In genomic region chr11:31870609-31871309, GRCh38 we compare ENCODE assay signal across 9 cellular contexts. TPM values are rescaled to one million over a fixed set of nuclear protein-coding genes. Genes with fewer than 3 reads are reported as not detected.
A peak's percentile ranks its signal among the peaks of the same experiment; 100 is the strongest.
DNase-seq lines count a peak whose midpoint lies in the region; ATAC-seq and TF ChIP-seq lines count a peak whose summit lies in the region.
"Had no signal": no experiment of that assay in that cellular context is flagged by ENCODE, and none has a peak within 500 bp of the region (broad histone marks: within the 10 kb centered on the region; RNA-seq: fewer than 3 reads in every experiment).

No MANE protein-coding gene starts in this region.

- H3K9me2 ChIP-seq in GM23338 (ENCODE audit: insufficient read depth), result peaks cover 4% of the 10 kb centered on the region; the same call in 1 of the 2 replicates

- H3F3A ChIP-seq in GM23338 (replicated peaks; ENCODE audit: low read depth), result no peaks in the 10 kb centered on the region

- H4K20me1 ChIP-seq in GM23338 (replicated peaks; ENCODE audit: insufficient read depth), result no peaks in the 10 kb centered on the region

- H3K9me3 Mint-ChIP-seq in GM23338, result no peaks in the 10 kb centered on the region
- no peaks in the 10 kb centered on the region for H3K9me3 Mint-ChIP-seq in stimulated activated effector memory CD8-positive, alpha-beta T cell treated with anti-CD3 and anti-CD28 coated beads, Interleukin-12 subunit alpha, Interleukin-12 subunit beta, amount 100 ng/mL, for 72 hours

- peaks cover 9% of the 10 kb centered on the region for H3K27me3 Mint-ChIP-seq in GM23338 (ENCODE audit: insufficient read depth, low read depth, poor library complexity)

- H3K4me2 ChIP-seq in GM23338, result peak overlapping the region; percentile 82

- H3K4me3 ChIP-seq in GM23338 (peak overlapping the region; percentile 46), iPS-15b (ENCODE audit: low read depth, low read length) (peak overlapping the region; percentile 28)
- no peak overlapping the region for H3K4me3 ChIP-seq in effector memory CD4-positive, alpha-beta T cell (ENCODE audit: insufficient read depth, low read depth, low read length, poor library complexity, severe bottlenecking)

- H3K36me3 Mint-ChIP-seq in GM23338 (ENCODE audit: low read depth), result no peaks in the 10 kb centered on the region
- H3K36me3 Mint-ChIP-seq in stimulated activated effector memory CD8-positive, alpha-beta T cell treated with anti-CD3 and anti-CD28 coated beads, Interleukin-12 subunit alpha, Interleukin-12 subunit beta, amount 100 ng/mL, for 72 hours, result no peaks in the 10 kb centered on the region

- in situ Hi-C loops in Caki2 (cut with HindIII; ENCODE audit: low pct_unique_long_range_greater_than_20kb, low sequenced_read_pairs), result no loop called here

- H3K9me3 ChIP-seq in iPS-15b (ENCODE audit: control insufficient read depth, insufficient read depth, low read length), result no peaks in the 10 kb centered on the region
- no peaks in the 10 kb centered on the region for H3K9me3 ChIP-seq in effector memory CD4-positive, alpha-beta T cell (ENCODE audit: control insufficient read depth, low read length)
- H3K9me3 ChIP-seq: neutrophil had no signal

- no peak overlapping the region for H2AFZ ChIP-seq in GM23338

- peak overlapping the region; percentile 46 for H3K4me3 Mint-ChIP-seq in GM23338
- H3K4me3 Mint-ChIP-seq in stimulated activated effector memory CD8-positive, alpha-beta T cell treated with anti-CD3 and anti-CD28 coated beads, Interleukin-12 subunit alpha, Interleukin-12 subunit beta, amount 100 ng/mL, for 72 hours, result no peak overlapping the region

- no peaks in the 10 kb centered on the region for H3K36me3 ChIP-seq in GM23338 (ENCODE audit: insufficient read depth)
- H3K36me3 ChIP-seq in iPS-15b (ENCODE audit: control insufficient read depth, insufficient read depth, low read length), result no peaks in the 10 kb centered on the region
- H3K36me3 ChIP-seq in effector memory CD4-positive, alpha-beta T cell (ENCODE audit: control insufficient read depth, insufficient read depth, low read length), result no peaks in the 10 kb centered on the region
- H3K36me3 ChIP-seq: neutrophil had no signal

- TF ChIP-seq CTCF in GM23338 (conservative IDR thresholded peaks at IDR 0.05; ENCODE audit: low read depth in 2 of 2), result peak; percentile 70 to 94

- H3K4me1 Mint-ChIP-seq in GM23338, result peaks cover 25% of the 10 kb centered on the region
- H3K4me1 Mint-ChIP-seq in stimulated activated effector memory CD8-positive, alpha-beta T cell treated with anti-CD3 and anti-CD28 coated beads, Interleukin-12 subunit alpha, Interleukin-12 subunit beta, amount 100 ng/mL, for 72 hours, result no peaks in the 10 kb centered on the region

- H3K27me3 ChIP-seq in GM23338 (ENCODE audit: insufficient read depth), result peaks cover 33% of the 10 kb centered on the region
- H3K27me3 ChIP-seq in iPS-15b (ENCODE audit: control insufficient read depth, insufficient read depth, low read length), result peaks cover 22% of the 10 kb centered on the region
- peaks cover 9% of the 10 kb centered on the region for H3K27me3 ChIP-seq in effector memory CD4-positive, alpha-beta T cell (replicated peaks; ENCODE audit: control insufficient read depth, insufficient read depth, low read length, poor library complexity, severe bottlenecking)

- no peak overlapping the region for H3K27ac Mint-ChIP-seq in GM23338
- H3K27ac Mint-ChIP-seq in stimulated activated effector memory CD8-positive, alpha-beta T cell treated with anti-CD3 and anti-CD28 coated beads, Interleukin-12 subunit alpha, Interleukin-12 subunit beta, amount 100 ng/mL, for 72 hours, result no peak overlapping the region

- H3K4me1 ChIP-seq in GM23338 (ENCODE audit: insufficient read depth) (peaks cover 15% of the 10 kb centered on the region), iPS-15b (ENCODE audit: control insufficient read depth, insufficient read depth, low read length) (peaks cover 9% of the 10 kb centered on the region)
- H3K4me1 ChIP-seq in effector memory CD4-positive, alpha-beta T cell (ENCODE audit: control insufficient read depth, insufficient read depth, low read length, poor library complexity, severe bottlenecking), result no peaks in the 10 kb centered on the region

- H3K9ac ChIP-seq in iPS-15b (ENCODE audit: low read depth, low read length), result no peak overlapping the region

- no peaks in the 10 kb centered on the region for H3K79me2 ChIP-seq in GM23338 (replicated peaks; ENCODE audit: insufficient read depth)

- peak; percentile 94 for ATAC-seq in GM23338
- ATAC-seq in stimulated activated effector memory CD8-positive, alpha-beta T cell treated with anti-CD3 and anti-CD28 coated beads, Interleukin-12 subunit alpha, Interleukin-12 subunit beta, amount 100 ng/mL, for 72 hours, result peak; percentile 22

- no peak overlapping the region for H3K27ac ChIP-seq in GM23338 (ENCODE audit: low read depth)
- no peak overlapping the region for H3K27ac ChIP-seq in effector memory CD4-positive, alpha-beta T cell (ENCODE audit: insufficient read depth, low read length, poor library complexity, severe bottlenecking)
- H3K27ac ChIP-seq: neutrophil had no signal

- DNase-seq in Caki2 (ENCODE audit: low read depth) (peak; percentile 8), GM23338 (ENCODE audit: low spot score) (peak; percentile 95), NCI-H69 (lab: John Stamatoyannopoulos, UW) (peak; percentile 87), astrocyte of the hippocampus (ENCODE audit: low read depth, low spot score) (peak; percentile 78), GF-D8 (lab: John Stamatoyannopoulos, UW) (no peak)
- peak in 1 of 2 donors; percentile 48 for DNase-seq in stimulated activated effector memory CD8-positive, alpha-beta T cell treated with anti-CD3 and anti-CD28 coated beads, Interleukin-12 subunit alpha, Interleukin-12 subunit beta, amount 100 ng/mL, for 72 hours (ENCODE audit: low spot score in 2 of 2)
- no peak for DNase-seq in effector memory CD4-positive, alpha-beta T cell

TF ChIP-seq in GM23338, 12 proteins besides CTCF, POLR2A, EP300 and RAD21 (continues in another document):
- TF ChIP-seq CREB1 (CRISPR knock-in tag; IDR thresholded peaks at IDR 0.05; ENCODE audit: low read depth) (no peak), POLR2AphosphoS5 (IDR thresholded peaks at IDR 0.05; ENCODE audit: low read depth) (no peak), ETS1 (IDR thresholded peaks at IDR 0.05) (no peak), EZH2 (IDR thresholded peaks at IDR 0.05; ENCODE audit: low read depth, unreplicated experiment) (no peak), NANOG (IDR thresholded peaks at IDR 0.05; ENCODE audit: borderline replicate concordance) (no peak), ZNF114 (CRISPR knock-in tag; IDR thresholded peaks at IDR 0.05) (no peak), STAT1 (IDR thresholded peaks at IDR 0.05; ENCODE audit: unreplicated experiment) (no peak), JUNB (IDR thresholded peaks at IDR 0.05; ENCODE audit: unreplicated experiment) (no peak), ZNF331 (CRISPR knock-in tag; IDR thresholded peaks at IDR 0.05; ENCODE audit: low read depth) (no peak), EZH2phosphoT487 (IDR thresholded peaks at IDR 0.05; ENCODE audit: unreplicated experiment) (no peak)

RNA-seq across cellular contexts. Expression of gene PAX6, which starts 59.6 kb away (rescaled TPM):
- total RNA-seq in Caki2 (2014; rRNA removed; shearing (Covaris generic); ENCODE audit: low replicate concordance), result 0.27 and 4.7 TPM in 2 replicates
- 0.17 and 1.0 TPM in 2 replicates for total RNA-seq in GM23338 (2014; rRNA removed; shearing (Covaris generic))
- polyA plus RNA-seq in GM23338 (2016; fragmentation: Nextera tagmentation; extraction: Ambion mirVana), result 0.24 and 0.45 TPM in 2 replicates

Comparison
In these comparisons a context has a peak if more than half of its experiments do, and no peak if none do; other contexts are left out.
1. DNase-seq: peak in Caki2 (single experiment), GM23338 (single experiment), NCI-H69 (single experiment) and astrocyte of the hippocampus (single experiment); none in effector memory CD4-positive, alpha-beta T cell (0 of 3) and GF-D8 (single experiment).